In the genomic region with DNA sequence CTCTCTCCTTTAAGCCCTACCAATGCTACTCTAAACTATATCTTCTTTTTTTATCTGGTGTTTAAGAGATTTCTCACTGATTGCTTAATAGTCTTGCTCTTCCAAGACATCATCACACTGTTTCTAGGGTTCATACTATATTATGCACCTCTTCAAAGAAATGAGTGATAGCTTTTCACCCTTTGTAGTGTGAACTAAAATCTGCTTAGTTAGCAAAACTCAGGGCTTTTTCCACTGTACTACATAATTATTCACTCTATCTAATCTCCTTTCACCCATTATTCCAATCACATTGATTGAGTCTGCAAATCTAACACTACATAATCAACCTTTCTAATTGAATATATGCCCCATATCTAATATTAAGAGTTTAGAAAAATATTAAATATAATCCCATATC, we compare ENCODE assay signal across 38 cellular contexts.
"Had no signal": no experiment of that assay in that cellular context is flagged by ENCODE, and none has a peak within 500 bp of the region (broad histone marks: within the 10 kb centered on the region; RNA-seq: fewer than 3 reads in every experiment).

No MANE protein-coding gene starts in this region.

- H3K27ac Mint-ChIP-seq: activated B cell treated with CpG ODN at 0.5 μM for 24 hours; activated CD4-positive, alpha-beta memory T cell treated with anti-CD3 and anti-CD28 coated beads for 36 hours; activated CD4-positive, alpha-beta T cell treated with anti-CD3 and anti-CD28 coated beads, Interleukin-2, amount 10 ng/mL, durations not matched to agents 24 days and 14 days; activated CD8-positive, alpha-beta memory T cell treated with anti-CD3 and anti-CD28 coated beads, Interleukin-2, amount 10 ng/mL, durations not matched to agents 7 days and 5 days; activated CD8-positive, alpha-beta T cell treated with anti-CD3 and anti-CD28 coated beads for 36 hours; activated naive CD4-positive, alpha-beta T cell treated with anti-CD3 and anti-CD28 coated beads, Interleukin-2, amount 10 ng/mL, durations not matched to agents 7 days and 5 days; activated naive CD4-positive, alpha-beta T cell treated with anti-CD3 and anti-CD28 coated beads, Interleukin-2, amount 50 U/mL, for 24 hours; activated naive CD8-positive, alpha-beta T cell; activated naive CD8-positive, alpha-beta T cell treated with anti-CD3 and anti-CD28 coated beads, Interleukin-2, amount 10 ng/mL, durations not matched to agents 7 days and 5 days; activated naive CD8-positive, alpha-beta T cell treated with anti-CD3 and anti-CD28 coated beads, Interleukin-2, amount 50 U/mL, for 24 hours; activated T-cell treated with anti-CD3 and anti-CD28 coated beads, Interleukin-2, amount 50 U/mL, for 24 hours; activated T-helper 2 cell treated with anti-CD3 and anti-CD28 coated beads, Interferon-gamma antibody, Interleukin-2, Interleukin-4, amounts not matched to agents 10 μg/mL and 5 μg/mL and 100 μg/mL, durations not matched to agents 14 hours and 24 hours and 36 hours; brain; T-helper 1 cell treated with Interleukin-12 subunit alpha and Interleukin-12 subunit beta and Interleukin-4 antibody, amounts not matched to agents 30 μg/mL and 1 μg/mL, for 36 hours; T-helper 2 cell treated with Interferon-gamma antibody and Interleukin-4, amounts not matched to agents 5 μg/mL and 100 μg/mL, for 36 hours had no signal

- H3K27ac ChIP-seq: ascending aorta, cardiac muscle cell, VCaP had no signal

- H3K4me1 Mint-ChIP-seq: activated B cell treated with CpG ODN at 0.5 μM for 24 hours; activated CD4-positive, alpha-beta T cell treated with anti-CD3 and anti-CD28 coated beads, Interleukin-2, amount 10 ng/mL, durations not matched to agents 24 days and 14 days; activated CD8-positive, alpha-beta memory T cell treated with anti-CD3 and anti-CD28 coated beads, Interleukin-2, amount 10 ng/mL, durations not matched to agents 7 days and 5 days; activated naive CD4-positive, alpha-beta T cell treated with anti-CD3 and anti-CD28 coated beads, Interleukin-2, amount 10 ng/mL, durations not matched to agents 7 days and 5 days; activated naive CD4-positive, alpha-beta T cell treated with anti-CD3 and anti-CD28 coated beads, Interleukin-2, amount 50 U/mL, for 24 hours; activated naive CD8-positive, alpha-beta T cell treated with anti-CD3 and anti-CD28 coated beads, Interleukin-2, amount 10 ng/mL, durations not matched to agents 7 days and 5 days; activated naive CD8-positive, alpha-beta T cell treated with anti-CD3 and anti-CD28 coated beads, Interleukin-2, amount 50 U/mL, for 24 hours; brain; central memory CD8-positive, alpha-beta T cell had no signal

- H3K27me3 Mint-ChIP-seq: activated B cell treated with CpG ODN at 0.5 μM for 24 hours; activated CD4-positive, alpha-beta memory T cell treated with anti-CD3 and anti-CD28 coated beads for 36 hours; activated CD4-positive, alpha-beta T cell treated with anti-CD3 and anti-CD28 coated beads, Interleukin-2, amount 10 ng/mL, durations not matched to agents 24 days and 14 days; activated CD8-positive, alpha-beta memory T cell treated with anti-CD3 and anti-CD28 coated beads, Interleukin-2, amount 10 ng/mL, durations not matched to agents 7 days and 5 days; activated CD8-positive, alpha-beta T cell treated with anti-CD3 and anti-CD28 coated beads for 36 hours; activated naive CD4-positive, alpha-beta T cell treated with anti-CD3 and anti-CD28 coated beads, Interleukin-2, amount 10 ng/mL, durations not matched to agents 7 days and 5 days; activated naive CD4-positive, alpha-beta T cell treated with anti-CD3 and anti-CD28 coated beads, Interleukin-2, amount 50 U/mL, for 24 hours; activated naive CD8-positive, alpha-beta T cell; activated naive CD8-positive, alpha-beta T cell treated with anti-CD3 and anti-CD28 coated beads, Interleukin-2, amount 10 ng/mL, durations not matched to agents 7 days and 5 days; activated naive CD8-positive, alpha-beta T cell treated with anti-CD3 and anti-CD28 coated beads, Interleukin-2, amount 50 U/mL, for 24 hours; activated T-cell treated with anti-CD3 and anti-CD28 coated beads, Interleukin-2, amount 50 U/mL, for 24 hours; brain; central memory CD8-positive, alpha-beta T cell had no signal

- FAIRE-seq: bronchial epithelial cell, TTC549 had no signal

- DNase-seq: activated B cell treated with CpG ODN at 0.5 μM for 24 hours; activated CD4-positive, alpha-beta memory T cell treated with anti-CD3 and anti-CD28 coated beads for 36 hours; activated CD4-positive, alpha-beta T cell treated with anti-CD3 and anti-CD28 coated beads for 4 hours; activated CD4-positive, alpha-beta T cell treated with anti-CD3 and anti-CD28 coated beads, Interleukin-2, amount 10 ng/mL, durations not matched to agents 24 days and 14 days; activated CD4-positive, alpha-beta T cell treated with anti-CD3 and anti-CD28 coated beads, Interleukin-2, amount 50 U/mL, for 1 hour; activated CD4-positive, alpha-beta T cell treated with anti-CD3 and anti-CD28 coated beads, Interleukin-2, amount 50 U/mL, for 4 hours; activated CD4-positive, CD25-positive, alpha-beta regulatory T cell treated with anti-CD3 and anti-CD28 coated beads, Interleukin-2, amount 50 U/mL, for 72 hours; activated CD8-positive, alpha-beta memory T cell treated with anti-CD3 and anti-CD28 coated beads for 24 hours; activated CD8-positive, alpha-beta memory T cell treated with anti-CD3 and anti-CD28 coated beads, Interleukin-2, amount 10 ng/mL, durations not matched to agents 7 days and 5 days; activated CD8-positive, alpha-beta memory T cell treated with anti-CD3 and anti-CD28 coated beads, Interleukin-2, amount 50 U/mL, for 48 hours; activated CD8-positive, alpha-beta T cell treated with anti-CD3 and anti-CD28 coated beads for 36 hours; activated effector memory CD4-positive, alpha-beta T cell treated with Interleukin-2 at 50 U/mL for 16 hours; activated gamma-delta T cell; activated naive CD4-positive, alpha-beta T cell treated with anti-CD3 and anti-CD28 coated beads, Interleukin-2, amount 10 ng/mL, durations not matched to agents 7 days and 5 days; activated naive CD4-positive, alpha-beta T cell treated with Interleukin-2 at 50 U/mL for 16 hours; activated naive CD8-positive, alpha-beta T cell treated with anti-CD3 and anti-CD28 coated beads, Interleukin-2, amount 10 ng/mL, durations not matched to agents 7 days and 5 days; activated naive CD8-positive, alpha-beta T cell treated with anti-CD3 and anti-CD28 coated beads, Interleukin-2, amount 50 U/mL, for 24 hours; activated T-cell treated with anti-CD3 and anti-CD28 coated beads, Interleukin-2, amount 50 U/mL, for 24 hours; activated T-cell treated with anti-CD3 and anti-CD28 coated beads, Interleukin-2, amount 50 U/mL, for 48 hours; amygdala; anterior cingulate cortex; caudate nucleus; cerebellar nuclear complex; T-helper 1 cell; T-helper 2 cell; T-helper 9 cell had no signal

- H3K36me3 Mint-ChIP-seq: activated CD4-positive, alpha-beta memory T cell treated with anti-CD3 and anti-CD28 coated beads for 36 hours; activated CD8-positive, alpha-beta memory T cell treated with anti-CD3 and anti-CD28 coated beads, Interleukin-2, amount 10 ng/mL, durations not matched to agents 7 days and 5 days; activated naive CD4-positive, alpha-beta T cell treated with anti-CD3 and anti-CD28 coated beads, Interleukin-2, amount 10 ng/mL, durations not matched to agents 7 days and 5 days; activated naive CD4-positive, alpha-beta T cell treated with anti-CD3 and anti-CD28 coated beads, Interleukin-2, amount 50 U/mL, for 24 hours; activated naive CD8-positive, alpha-beta T cell; activated naive CD8-positive, alpha-beta T cell treated with anti-CD3 and anti-CD28 coated beads, Interleukin-2, amount 10 ng/mL, durations not matched to agents 7 days and 5 days; brain had no signal

- H3K4me1 ChIP-seq: ascending aorta had no signal

- ATAC-seq: activated CD8-positive, alpha-beta memory T cell treated with anti-CD3 and anti-CD28 coated beads, Interleukin-2, amount 10 ng/mL, durations not matched to agents 7 days and 5 days; activated CD8-positive, alpha-beta T cell treated with anti-CD3 and anti-CD28 coated beads for 36 hours; activated naive CD8-positive, alpha-beta T cell treated with anti-CD3 and anti-CD28 coated beads, Interleukin-2, amount 50 U/mL, for 24 hours had no signal

- H3K27me3 ChIP-seq: ascending aorta, cardiac muscle cell had no signal

- H3K4me3 Mint-ChIP-seq: activated B cell treated with CpG ODN at 0.5 μM for 24 hours; activated CD4-positive, alpha-beta memory T cell treated with anti-CD3 and anti-CD28 coated beads for 36 hours; activated CD4-positive, alpha-beta T cell treated with anti-CD3 and anti-CD28 coated beads, Interleukin-2, amount 10 ng/mL, durations not matched to agents 24 days and 14 days; activated CD8-positive, alpha-beta memory T cell treated with anti-CD3 and anti-CD28 coated beads, Interleukin-2, amount 10 ng/mL, durations not matched to agents 7 days and 5 days; activated CD8-positive, alpha-beta T cell treated with anti-CD3 and anti-CD28 coated beads for 36 hours; activated naive CD4-positive, alpha-beta T cell treated with anti-CD3 and anti-CD28 coated beads, Interleukin-2, amount 10 ng/mL, durations not matched to agents 7 days and 5 days; activated naive CD4-positive, alpha-beta T cell treated with anti-CD3 and anti-CD28 coated beads, Interleukin-2, amount 50 U/mL, for 24 hours; activated naive CD8-positive, alpha-beta T cell; activated naive CD8-positive, alpha-beta T cell treated with anti-CD3 and anti-CD28 coated beads, Interleukin-2, amount 10 ng/mL, durations not matched to agents 7 days and 5 days; activated naive CD8-positive, alpha-beta T cell treated with anti-CD3 and anti-CD28 coated beads, Interleukin-2, amount 50 U/mL, for 24 hours; activated T-cell treated with anti-CD3 and anti-CD28 coated beads, Interleukin-2, amount 50 U/mL, for 24 hours; brain; central memory CD8-positive, alpha-beta T cell; T-helper 1 cell treated with Interleukin-12 subunit alpha and Interleukin-12 subunit beta and Interleukin-4 antibody, amounts not matched to agents 30 μg/mL and 1 μg/mL, for 36 hours; T-helper 2 cell treated with Interferon-gamma antibody and Interleukin-4, amounts not matched to agents 5 μg/mL and 100 μg/mL, for 36 hours had no signal

- H3K4me3 ChIP-seq: ascending aorta, cardiac muscle cell had no signal

- H3K9me3 ChIP-seq: ascending aorta had no signal

- H3K36me3 ChIP-seq: ascending aorta, cardiac muscle cell had no signal
